Comparison of ENCODE assay signal across 8 cellular contexts in genomic region chr20:54649511-54649962, GRCh38.
DNase-seq lines count a peak whose midpoint lies in the region; ATAC-seq and TF ChIP-seq lines count a peak whose summit lies in the region.

No MANE protein-coding gene starts in this region.

- POLR2A ChIA-PET in activated B cell treated with CpG ODN at 0.5 μM for 24 hours (lab: Charles Lee): no interaction called here

- peak; percentile 75 for ATAC-seq in HG02938 (IDR thresholded peaks at IDR 0.05; ENCODE audit: unreplicated experiment)
- ATAC-seq in activated B cell treated with CpG ODN at 0.5 μM for 24 hours (ENCODE audit: low read depth): peak; percentile 28
- peak; percentile 94 for ATAC-seq in left lobe of liver
- no peak for ATAC-seq in HG03521 (IDR thresholded peaks at IDR 0.05; ENCODE audit: unreplicated experiment)

- DNase-seq in GM04504 (ENCODE audit: low read depth) (peak; percentile 23), NCI-H2227 treated with DMSO at 0.1 percent for 48 hours (lab: John Stamatoyannopoulos, UW) (peak; percentile 19), activated B cell treated with CpG ODN at 0.5 μM for 24 hours (peak; percentile 24), chondrocyte (ENCODE audit: low spot score) (no peak), left lobe of liver (ENCODE audit: low spot score) (peak; percentile 79)
- DNase-seq in stimulated activated CD4-positive, alpha-beta T cell treated with anti-CD3 and anti-CD28 coated beads, Interleukin-4, amount 100 ng/mL, for 24 hours: peak; percentile 76

- intact Hi-C loops in activated B cell treated with CpG ODN at 0.5 μM for 24 hours (cut with micrococcal nuclease): loop anchor here (2.0 to 5.0 kb wide), 3 partner anchors 19 to 1237 kb away; no protein-coding TSS in a partner anchor

- H3K9me3 Mint-ChIP-seq in activated B cell treated with CpG ODN at 0.5 μM for 24 hours (no peaks in the 10 kb centered on the region), chondrocyte (ENCODE audit: low read depth) (no peaks in the 10 kb centered on the region)

- no peak overlapping the region for H3K27ac Mint-ChIP-seq in activated B cell treated with CpG ODN at 0.5 μM for 24 hours
- H3K27ac Mint-ChIP-seq in chondrocyte (ENCODE audit: unreplicated experiment): no peak overlapping the region

- CTCF ChIA-PET in activated B cell treated with CpG ODN at 0.5 μM for 24 hours (lab: Charles Lee): no interaction called here

- peaks cover 7% of the 10 kb centered on the region for H3K27me3 Mint-ChIP-seq in activated B cell treated with CpG ODN at 0.5 μM for 24 hours
- H3K27me3 Mint-ChIP-seq in chondrocyte (ENCODE audit: low read depth): peaks cover 5% of the 10 kb centered on the region

- H3K4me1 Mint-ChIP-seq in activated B cell treated with CpG ODN at 0.5 μM for 24 hours (no peaks in the 10 kb centered on the region), chondrocyte (ENCODE audit: low read depth) (peaks cover 6% of the 10 kb centered on the region)

- H3K36me3 Mint-ChIP-seq in activated B cell treated with CpG ODN at 0.5 μM for 24 hours (ENCODE audit: low read depth) (no peaks in the 10 kb centered on the region), chondrocyte (ENCODE audit: low read depth) (no peaks in the 10 kb centered on the region)

- H3K4me3 Mint-ChIP-seq in activated B cell treated with CpG ODN at 0.5 μM for 24 hours (no peak overlapping the region), chondrocyte (ENCODE audit: unreplicated experiment) (no peak overlapping the region)

- TF ChIP-seq CTCF in activated B cell treated with CpG ODN at 0.5 μM for 24 hours (IDR thresholded peaks at IDR 0.05) (peak; percentile 68), chondrocyte (IDR thresholded peaks at IDR 0.05) (peak; percentile 91)
